ENCODE assay signal across 14 cellular contexts in the genomic region with DNA sequence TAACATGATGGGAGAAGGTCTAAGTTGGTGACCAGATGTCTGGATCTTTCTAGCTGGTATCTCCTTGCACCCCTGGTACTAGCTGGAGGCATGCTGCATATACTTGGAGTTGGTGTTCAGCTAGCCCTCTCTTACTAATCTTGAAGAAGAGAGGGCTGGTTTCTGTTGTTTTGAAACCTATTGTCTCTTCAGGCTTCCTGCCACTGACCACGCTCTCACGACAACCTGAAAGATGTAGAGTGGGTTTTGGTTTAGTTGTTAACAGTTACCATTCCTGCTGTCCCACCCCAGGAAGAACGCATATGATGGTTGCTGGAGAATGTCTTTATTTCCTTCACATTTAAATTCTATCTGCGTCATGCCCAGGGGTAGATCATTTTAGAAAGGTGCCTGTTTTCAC. TPM values are rescaled to one million over a fixed set of nuclear protein-coding genes. Genes with fewer than 3 reads are reported as not detected.
DNase-seq lines count a peak whose midpoint lies in the region; ATAC-seq, FAIRE-seq and TF ChIP-seq lines count a peak whose summit lies in the region.
"Had no signal": no experiment of that assay in that cellular context is flagged by ENCODE, and none has a peak within 500 bp of the region (broad histone marks: within the 10 kb centered on the region; RNA-seq: fewer than 3 reads in every experiment).

No MANE protein-coding gene starts in this region.

- H3K9ac ChIP-seq in SK-N-SH (no peak overlapping the region), Karpas-422 (ENCODE audit: low read length) (no peak overlapping the region)

- no peaks in the 10 kb centered on the region for H3K9me3 Mint-ChIP-seq in stimulated activated naive B cell treated with anti-CD40 and anti-IgM and Interleukin-4, amounts not matched to agents 10 μg/mL and 1 μg/mL and 100 μg/mL, for 72 hours

- peaks cover 48 to 55% of the 10 kb centered on the region in 2 donors for H3K27me3 Mint-ChIP-seq in stimulated activated naive B cell treated with anti-CD40 and anti-IgM and Interleukin-4, amounts not matched to agents 10 μg/mL and 1 μg/mL and 100 μg/mL, for 72 hours

- TF ChIP-seq RAD21 in SK-N-SH (IDR thresholded peaks at IDR 0.05; ENCODE audit: low read length) = no peak

- no peak for ATAC-seq in SK-N-SH treated with all-trans-retinoic acid at 6 μM for 48 hours
- ATAC-seq in stimulated activated naive B cell treated with anti-CD40 and anti-IgM and Interleukin-4, amounts not matched to agents 10 μg/mL and 1 μg/mL and 100 μg/mL, for 72 hours (replicated peaks) = peak; percentile 31 to 33
- ATAC-seq: mucosa of descending colon had no signal

- no peak for TF ChIP-seq EP300 in SK-N-SH (IDR thresholded peaks at IDR 0.05; ENCODE audit: borderline replicate concordance in 1 of 2, low read depth in 1 of 2, low read length in 1 of 2)

- no peaks in the 10 kb centered on the region for H3K36me3 Mint-ChIP-seq in stimulated activated naive B cell treated with anti-CD40 and anti-IgM and Interleukin-4, amounts not matched to agents 10 μg/mL and 1 μg/mL and 100 μg/mL, for 72 hours

- no peak for FAIRE-seq in H54 (lab: Jason Lieb, UNC)

- H3K79me2 ChIP-seq in SK-N-SH (ENCODE audit: insufficient read depth) (no peaks in the 10 kb centered on the region), OCI-LY7 (ENCODE audit: insufficient read depth, low read depth, low read length) (no peaks in the 10 kb centered on the region), Karpas-422 (ENCODE audit: low read length) (no peaks in the 10 kb centered on the region)

- TF ChIP-seq POLR2A in adrenal gland (IDR thresholded peaks at IDR 0.05) (no peak), H54 (IDR thresholded peaks at IDR 0.05; ENCODE audit: low read depth, low read length) (no peak)

- H3K9me2 ChIP-seq in SK-N-SH = no peaks in the 10 kb centered on the region
- no peaks in the 10 kb centered on the region for H3K9me2 ChIP-seq in OCI-LY7 (ENCODE audit: insufficient read depth, low read length)
- H3K9me2 ChIP-seq in Karpas-422 (replicated peaks; ENCODE audit: insufficient read depth, low read length) = no peaks in the 10 kb centered on the region

- H3K4me3 ChIP-seq in SK-N-SH (ENCODE audit: low read depth in 2 of 2, low read length in 1 of 2) (no peak overlapping the region), OCI-LY7 (ENCODE audit: low read depth, low read length, poor library complexity, severe bottlenecking) (no peak overlapping the region), dorsolateral prefrontal cortex (peak overlapping the region in 58 of 59 donors; percentile 34 to 93 (median 84)), adrenal gland (peak overlapping the region in 1 of 4 donors; percentile 99), Karpas-422 (ENCODE audit: low read length) (no peak overlapping the region)
- H3K4me3 ChIP-seq: mucosa of descending colon had no signal

- H3K4me2 ChIP-seq in SK-N-SH = no peak overlapping the region; the same call in 1 of the 2 replicates
- H3K4me2 ChIP-seq in OCI-LY7 (ENCODE audit: low read length) = peak overlapping the region; percentile 96
- no peak overlapping the region for H3K4me2 ChIP-seq in Karpas-422 (ENCODE audit: low read depth, low read length, poor library complexity, severe bottlenecking)

- CTCF ChIA-PET in SK-N-SH (lab: Yijun Ruan, JAX) = interaction anchor here (0.6 to 4.6 kb wide), 18 partner anchors 8 to 190 kb away, joined by 3 to 26 read pairs (median 8); a partner anchor contains a TSS
- CTCF ChIA-PET in OCI-LY7 (lab: Charles Lee; ENCODE audit: unreplicated experiment) = no interaction called here

- intact Hi-C loops in OCI-LY7 (cut with micrococcal nuclease; ENCODE audit: unreplicated experiment) = no loop called here
- intact Hi-C loops in dorsolateral prefrontal cortex (cut with DNase I) = loop anchor here in 1 of 2 donors (5.0 kb wide), 1 partner anchor 77 kb away; no protein-coding TSS in a partner anchor
- intact Hi-C loops in adrenal gland (cut with DNase I) = loop anchor here in 1 of 2 donors (10.0 kb wide), 1 partner anchor 65 kb away; no protein-coding TSS in a partner anchor

- H3K9me3 ChIP-seq in SK-N-SH (no peaks in the 10 kb centered on the region), OCI-LY7 (ENCODE audit: low read length) (no peaks in the 10 kb centered on the region), adrenal gland (replicated peaks in 1 of 3) (no peaks in the 10 kb centered on the region), Karpas-422 (ENCODE audit: low read length) (no peaks in the 10 kb centered on the region)
- H3K9me3 ChIP-seq: ascending aorta, mucosa of descending colon had no signal

- 73% methylated on average over 4 of the region's 4 CpGs for WGBS in SK-N-SH (ENCODE audit: low lambda C conversion rate)
- 50 to 78% (median 67%) methylated on average over 4 of the region's 4 CpGs for WGBS in adrenal gland, 4 donors

- no peaks in the 10 kb centered on the region for H3K36me3 ChIP-seq in SK-N-SH (replicated peaks in 1 of 2; ENCODE audit: control insufficient read depth in 1 of 2, insufficient read depth in 2 of 2, low read length in 1 of 2)
- H3K36me3 ChIP-seq in OCI-LY7 (ENCODE audit: insufficient read depth, low read length) = no peaks in the 10 kb centered on the region
- no peaks in the 10 kb centered on the region for H3K36me3 ChIP-seq in adrenal gland (replicated peaks in 1 of 2)
- H3K36me3 ChIP-seq in Karpas-422 (ENCODE audit: insufficient read depth, low read length) = no peaks in the 10 kb centered on the region
- H3K36me3 ChIP-seq: ascending aorta had no signal

- no peaks in the 10 kb centered on the region for H3F3A ChIP-seq in SK-N-SH (replicated peaks; ENCODE audit: insufficient read depth)

- H3K4me3 Mint-ChIP-seq in stimulated activated naive B cell treated with anti-CD40 and anti-IgM and Interleukin-4, amounts not matched to agents 10 μg/mL and 1 μg/mL and 100 μg/mL, for 72 hours = no peak overlapping the region

- H3K27ac ChIP-seq in SK-N-SH (ENCODE audit: low read depth in 2 of 2, low read length in 1 of 2) (no peak overlapping the region), OCI-LY7 (ENCODE audit: low read depth, low read length, poor library complexity, severe bottlenecking) (no peak overlapping the region), dorsolateral prefrontal cortex (peak overlapping the region; percentile 7 to 92 (median 73)), adrenal gland (peak overlapping the region in 1 of 5 donors; percentile 35), Karpas-422 (ENCODE audit: low read length) (no peak overlapping the region)
- H3K27ac ChIP-seq: 22Rv1, ascending aorta, HL-60 had no signal

- no peak overlapping the region for H3K27ac Mint-ChIP-seq in stimulated activated naive B cell treated with anti-CD40 and anti-IgM and Interleukin-4, amounts not matched to agents 10 μg/mL and 1 μg/mL and 100 μg/mL, for 72 hours

- H3K4me1 ChIP-seq in SK-N-SH (ENCODE audit: control insufficient read depth in 1 of 2, insufficient read depth in 2 of 2, low read depth in 1 of 2, low read length in 1 of 2) (peaks cover 0 to 29% of the 10 kb centered on the region in 2 experiments; a peak in 2 of 4 replicates), OCI-LY7 (ENCODE audit: insufficient read depth, low read length, poor library complexity, severe bottlenecking) (peaks cover 40% of the 10 kb centered on the region), adrenal gland (replicated peaks in 1 of 2) (peaks cover 6 to 55% of the 10 kb centered on the region in 2 donors), Karpas-422 (ENCODE audit: low read length) (peaks cover 15% of the 10 kb centered on the region)

- TF ChIP-seq CTCF in SK-N-SH (IDR thresholded peaks at IDR 0.05) (no peak), OCI-LY7 (conservative IDR thresholded peaks at IDR 0.05; ENCODE audit: low read length) (no peak), dorsolateral prefrontal cortex (IDR thresholded peaks at IDR 0.05 in 54 of 56, conservative IDR thresholded peaks at IDR 0.05 in 2 of 56; ENCODE audit: low read depth in 1 of 56, partially characterized antibody in 56 of 56) (no peak), adrenal gland (IDR thresholded peaks at IDR 0.05) (no peak)

- peaks cover 31 to 50% of the 10 kb centered on the region in 2 donors for H3K4me1 Mint-ChIP-seq in stimulated activated naive B cell treated with anti-CD40 and anti-IgM and Interleukin-4, amounts not matched to agents 10 μg/mL and 1 μg/mL and 100 μg/mL, for 72 hours

- BruUV-seq in OCI-LY7 (replicated peaks; lab: Mats Ljungman, UMichigan) = no TSS peak

- H3K27me3 ChIP-seq in SK-N-SH (ENCODE audit: insufficient read depth) (peaks cover 34% of the 10 kb centered on the region), dorsolateral prefrontal cortex (no peaks in the 10 kb centered on the region), adrenal gland (no peaks in the 10 kb centered on the region), Karpas-422 (ENCODE audit: low read length) (no peaks in the 10 kb centered on the region)
- H3K27me3 ChIP-seq: ascending aorta had no signal

- POLR2A ChIA-PET in SK-N-SH (lab: Yijun Ruan, JAX) (no interaction called here), OCI-LY7 (lab: Charles Lee) (no interaction called here)

- DNase-seq in SK-N-SH (no peak), OCI-LY7 (ENCODE audit: low spot score) (no peak), dorsolateral prefrontal cortex (no peak), adrenal gland (no peak), Karpas-422 (no peak), H54 (ENCODE audit: insufficient read length, low spot score) (no peak)
- no peak for DNase-seq in stimulated activated naive B cell treated with anti-CD40 and anti-IgM and Interleukin-4, amounts not matched to agents 10 μg/mL and 1 μg/mL and 100 μg/mL, for 72 hours
- DNase-seq: mucosa of descending colon, NCI-H524 treated with DMSO at 0.1 percent for 48 hours, SHP77 treated with DMSO at 0.1 percent for 48 hours had no signal

- H4K20me1 ChIP-seq in SK-N-SH (ENCODE audit: insufficient read depth) (no peaks in the 10 kb centered on the region), OCI-LY7 (ENCODE audit: insufficient read depth, low read length) (no peaks in the 10 kb centered on the region), Karpas-422 (ENCODE audit: insufficient read depth, low read depth, low read length) (peaks cover 9% of the 10 kb centered on the region)

- 0 out of 2 replicates have a peak overlapping the region, but pooled peaks have one; percentile 40 for H2AFZ ChIP-seq in SK-N-SH (ENCODE audit: low read depth)
- no peak overlapping the region for H2AFZ ChIP-seq in OCI-LY7 (ENCODE audit: low read length)
- no peak overlapping the region for H2AFZ ChIP-seq in Karpas-422 (ENCODE audit: low read length)

TF ChIP-seq in SK-N-SH, 30 proteins besides CTCF, POLR2A, EP300 and RAD21 (continues in another document):
- TF ChIP-seq SMC3 (IDR thresholded peaks at IDR 0.05; ENCODE audit: low read depth, low read length) = no peak

TF ChIP-seq in SK-N-SH treated with all-trans-retinoic acid at 6 μM for 48 hours, 23 proteins besides CTCF, POLR2A, EP300 and RAD21 (continues in another document):
- TF ChIP-seq PPARA (CRISPR knock-in tag; IDR thresholded peaks at IDR 0.05; ENCODE audit: borderline replicate concordance) = no peak

RNA-seq across cellular contexts. Expression of a gene that starts 3.6 kb away (rescaled TPM):
- 0.20 and 0.26 TPM in 2 replicates for polyA plus RNA-seq in SK-N-SH (2012; rRNA removed)
- polyA plus RNA-seq in SK-N-SH (2012; cell fraction: cytosol; rRNA removed) = 0.21 and 0.32 TPM in 2 replicates
- 0.25 and 0.27 TPM in 2 replicates for polyA plus RNA-seq in SK-N-SH (2012; cell fraction: nucleus; rRNA removed)
- total RNA-seq in OCI-LY7 (2014; rRNA removed; shearing (Covaris generic)) = 2.4 and 3.0 TPM in 2 replicates
- total RNA-seq in OCI-LY7 (2022) = 4.6 and 4.9 TPM in 2 replicates
- 10 to 100 TPM; 32.3 to 86.5 (median 58.9) TPM for total RNA-seq in dorsolateral prefrontal cortex
- 10 to 100 TPM; 23.7 to 58.7 (median 31.2) TPM for total RNA-seq in adrenal gland
- 10 to 100 TPM in 2 of 3 donors, 1 to 10 TPM in 1; 8.3 to 14.1 (median 13.7) TPM for polyA plus RNA-seq in adrenal gland
- not detected in 2 replicates for total RNA-seq in Karpas-422 (2014; rRNA removed; shearing (Covaris generic); ENCODE audit: low replicate concordance)

Comparison
In these comparisons a context has a peak if more than half of its experiments do, and no peak if none do; other contexts are left out.
1. H3K27ac ChIP-seq: peak in dorsolateral prefrontal cortex (59 of 59); none in SK-N-SH (0 of 2), OCI-LY7 (single experiment) and Karpas-422 (single experiment).
2. H3K4me3 ChIP-seq: peak in dorsolateral prefrontal cortex (58 of 59); none in SK-N-SH (0 of 2), OCI-LY7 (single experiment) and Karpas-422 (single experiment).
3. RNA of a gene that starts 3.6 kb away (total RNA-seq): 32.3 to 86.5 TPM in dorsolateral prefrontal cortex and 23.7 to 58.7 TPM in adrenal gland; 2.4 to 4.9 TPM in OCI-LY7 and not detected in Karpas-422; every median in the first group is over 4 times any median in the second.